19 cellular contexts compared by ENCODE assay signal in the genomic region with DNA sequence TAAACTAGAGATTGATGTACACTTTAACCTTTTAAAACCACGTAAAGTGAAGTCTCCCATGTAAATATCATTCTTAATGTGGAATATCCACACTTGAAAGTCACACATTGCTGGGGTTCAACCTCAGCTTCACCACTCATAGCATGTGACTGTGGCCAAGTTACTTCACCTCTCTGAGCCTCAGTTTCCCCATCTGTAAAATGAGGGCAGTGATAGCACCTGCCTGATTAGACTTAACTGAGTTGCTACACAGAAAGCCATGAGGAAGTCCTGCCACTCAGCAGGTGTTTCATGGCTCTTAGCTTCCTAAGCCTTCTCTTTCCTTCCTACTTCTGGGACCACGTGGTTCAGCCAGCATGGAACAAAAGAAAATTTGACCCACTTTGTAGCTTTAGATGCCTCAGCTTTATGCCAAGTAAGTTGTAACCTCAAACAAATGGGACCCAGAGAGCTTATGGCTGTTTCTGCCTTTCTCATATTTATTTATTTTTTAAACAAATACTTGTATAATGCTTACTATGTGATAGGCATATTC.
DNase-seq lines count a peak whose midpoint lies in the region; ATAC-seq and TF ChIP-seq lines count a peak whose summit lies in the region.
"Had no signal": no experiment of that assay in that cellular context is flagged by ENCODE, and none has a peak within 500 bp of the region (broad histone marks: within the 10 kb centered on the region; RNA-seq: fewer than 3 reads in every experiment).

No MANE protein-coding gene starts in this region.

- WGBS in upper lobe of left lung, 2 donors, result 51 to 52% methylated on average over 2 of the region's 2 CpGs

- peak overlapping the region; percentile 8 to 52 for H3K27ac ChIP-seq in coronary artery
- peak overlapping the region in 3 of 4 donors; percentile 10 to 55 (median 32) for H3K27ac ChIP-seq in upper lobe of left lung

- TF ChIP-seq CTCF in coronary artery (IDR thresholded peaks at IDR 0.05), result no peak
- no peak for TF ChIP-seq CTCF in mucosa of descending colon (IDR thresholded peaks at IDR 0.05)
- TF ChIP-seq CTCF in upper lobe of left lung (IDR thresholded peaks at IDR 0.05), result no peak

- H3K4me1 ChIP-seq in mucosa of descending colon (ENCODE audit: low read depth) (peaks cover 15% of the 10 kb centered on the region), upper lobe of left lung (peaks cover 8 to 38% (median 20%) of the 10 kb centered on the region in 4 donors)

- TF ChIP-seq EP300 in upper lobe of left lung (IDR thresholded peaks at IDR 0.05), result no peak

- intact Hi-C loops in mucosa of descending colon (cut with DNase I, micrococcal nuclease), result no loop called here

- H3K9me3 ChIP-seq in mucosa of descending colon (no peaks in the 10 kb centered on the region), upper lobe of left lung (no peaks in the 10 kb centered on the region)
- H3K9me3 ChIP-seq: testis had no signal

- H3K4me3 ChIP-seq in coronary artery (no peak overlapping the region), mucosa of descending colon (no peak overlapping the region), upper lobe of left lung (no peak overlapping the region)
- H3K4me3 ChIP-seq: testis had no signal

- ATAC-seq in mucosa of descending colon (peak; percentile 36), upper lobe of left lung (ENCODE audit: low FRiP score in 2 of 2) (no peak)
- ATAC-seq: T-helper 17 cell had no signal

- no peaks in the 10 kb centered on the region for H3K36me3 ChIP-seq in mucosa of descending colon (ENCODE audit: low read depth)
- no peaks in the 10 kb centered on the region for H3K36me3 ChIP-seq in upper lobe of left lung

- TF ChIP-seq POLR2A in upper lobe of left lung (IDR thresholded peaks at IDR 0.05), result no peak

- DNase-seq in NCI-H2196 (lab: John Stamatoyannopoulos, UW; ENCODE audit: unreplicated experiment) (peak; percentile 24), NCI-H2196 treated with DMSO at 0.1 percent for 48 hours (lab: John Stamatoyannopoulos, UW; ENCODE audit: unreplicated experiment) (no peak), coronary artery (ENCODE audit: low spot score) (no peak), mucosa of descending colon (no peak), upper lobe of left lung (peak in 1 of 2 donors; percentile 31), NCI-H1417 treated with DMSO at 0.1 percent for 48 hours (lab: John Stamatoyannopoulos, UW) (no peak), NCI-H1048 (lab: John Stamatoyannopoulos, UW) (no peak)
- no peak for DNase-seq in stimulated activated CD4-positive, alpha-beta T cell treated with anti-CD3 and anti-CD28 coated beads, Interleukin-12 subunit alpha, Interleukin-12 subunit beta, amount 100 ng/mL, for 4 hours
- DNase-seq: 8988T; activated CD4-positive, alpha-beta T cell treated with anti-CD3 and anti-CD28 coated beads, Interleukin-2, amount 10 ng/mL, durations not matched to agents 7 days and 5 days; activated naive CD8-positive, alpha-beta T cell treated with anti-CD3 and anti-CD28 coated beads for 36 hours; DND-41; endodermal cell; H9; NCI-H1694 treated with DMSO at 0.1 percent for 48 hours; NCI-H524; nephron progenitor cell; T-helper 17 cell had no signal

- no peaks in the 10 kb centered on the region for H3K27me3 ChIP-seq in upper lobe of left lung
- H3K27me3 ChIP-seq: testis had no signal
